ENCODE assay signal across 8 cellular contexts in genomic region chr20:56360133-56360898, GRCh38. TPM values are rescaled to one million over a fixed set of nuclear protein-coding genes. Genes with fewer than 3 reads are reported as not detected.
DNase-seq lines count a peak whose midpoint lies in the region; ATAC-seq and TF ChIP-seq lines count a peak whose summit lies in the region.

No MANE protein-coding gene starts in this region.

- DNase-seq in AG09309 (ENCODE audit: low read depth) (no peak), LNCaP clone FGC (ENCODE audit: low read depth) (no peak), KBM-7 (no peak), RPMI8226 (no peak)
- no peak for DNase-seq in naive thymus-derived CD4-positive, alpha-beta T cell
- DNase-seq in activated CD4-positive, alpha-beta T cell treated with anti-CD3 and anti-CD28 coated beads, Interleukin-2, amount 50 U/mL, for 48 hours: no peak

- H3K9me3 ChIP-seq in naive thymus-derived CD4-positive, alpha-beta T cell (ENCODE audit: control insufficient read depth in 2 of 3, low read length in 3 of 3): no peaks in the 10 kb centered on the region

- peaks cover 0 to 2% (median 0%) of the 10 kb centered on the region in 3 experiments for H3K36me3 ChIP-seq in naive thymus-derived CD4-positive, alpha-beta T cell (ENCODE audit: control insufficient read depth in 2 of 3, insufficient read depth in 3 of 3, low read length in 3 of 3)

- peaks cover 19% of the 10 kb centered on the region for H3K36me3 Mint-ChIP-seq in dendritic cell treated with granulocyte-macrophage colony-stimulating factor and Interleukin-4, amounts not matched to agents 40 ng/mL and 50 ng/mL, for 4 days (ENCODE audit: low read depth)
- H3K36me3 Mint-ChIP-seq in naive thymus-derived CD4-positive, alpha-beta T cell: peaks cover 0 to 10% (median 0%) of the 10 kb centered on the region in 5 donors

- POLR2A ChIA-PET in naive thymus-derived CD4-positive, alpha-beta T cell (lab: Charles Lee): interaction anchor here (1.1 to 3.2 kb wide), 4 partner anchors 13 to 109 kb away, joined by 3 to 23 read pairs (median 6); partner anchors contain the start of genes AURKA, CSTF1 and RTF2

- peaks cover 24% of the 10 kb centered on the region for H3K4me1 Mint-ChIP-seq in dendritic cell treated with granulocyte-macrophage colony-stimulating factor and Interleukin-4, amounts not matched to agents 40 ng/mL and 50 ng/mL, for 4 days (ENCODE audit: low read depth)
- H3K4me1 Mint-ChIP-seq in naive thymus-derived CD4-positive, alpha-beta T cell: peaks cover 13 to 29% (median 22%) of the 10 kb centered on the region in 7 donors

- H3K27ac ChIP-seq in naive thymus-derived CD4-positive, alpha-beta T cell (ENCODE audit: low read depth, low read length): no peak overlapping the region

- in situ Hi-C loops in KBM-7 (cut with MboI; ENCODE audit: low pct_unique_long_range_greater_than_20kb, low sequenced_read_pairs): no loop called here

- intact Hi-C loops in dendritic cell treated with granulocyte-macrophage colony-stimulating factor and Interleukin-4, amounts not matched to agents 40 ng/mL and 50 ng/mL, for 4 days (cut with micrococcal nuclease): no loop called here
- intact Hi-C loops in naive thymus-derived CD4-positive, alpha-beta T cell (cut with micrococcal nuclease): no loop called here

- CTCF ChIA-PET in naive thymus-derived CD4-positive, alpha-beta T cell (lab: Charles Lee): no interaction called here

- H3K27ac Mint-ChIP-seq in dendritic cell treated with granulocyte-macrophage colony-stimulating factor and Interleukin-4, amounts not matched to agents 40 ng/mL and 50 ng/mL, for 4 days: peak overlapping the region; percentile 2
- H3K27ac Mint-ChIP-seq in naive thymus-derived CD4-positive, alpha-beta T cell: peak overlapping the region in 8 of 9 donors; percentile 3 to 78 (median 68)

- peak overlapping the region; percentile 80 for H3K4me3 ChIP-seq in AG09309 (ENCODE audit: control insufficient read depth, low read depth, low read length)
- H3K4me3 ChIP-seq in LNCaP clone FGC (ENCODE audit: low read depth, low read length): peak overlapping the region; percentile 92
- H3K4me3 ChIP-seq in naive thymus-derived CD4-positive, alpha-beta T cell (ENCODE audit: low read length): peak overlapping the region; percentile 72

- H3K9me3 Mint-ChIP-seq in dendritic cell treated with granulocyte-macrophage colony-stimulating factor and Interleukin-4, amounts not matched to agents 40 ng/mL and 50 ng/mL, for 4 days: no peaks in the 10 kb centered on the region
- H3K9me3 Mint-ChIP-seq in naive thymus-derived CD4-positive, alpha-beta T cell: no peaks in the 10 kb centered on the region

- ATAC-seq in naive thymus-derived CD4-positive, alpha-beta T cell: no peak
- ATAC-seq in GM18861 (IDR thresholded peaks at IDR 0.05; ENCODE audit: unreplicated experiment): no peak

- TF ChIP-seq CTCF in AG09309 (IDR thresholded peaks at IDR 0.05; ENCODE audit: control insufficient read depth, insufficient read depth, low read depth, low read length, missing control alignments) (no peak), LNCaP clone FGC (IDR thresholded peaks at IDR 0.05; ENCODE audit: control insufficient read depth, extremely low read depth, insufficient read depth) (no peak; the same call in 1 of the 2 replicates)

- no peaks in the 10 kb centered on the region for H3K27me3 ChIP-seq in naive thymus-derived CD4-positive, alpha-beta T cell (ENCODE audit: control insufficient read depth in 2 of 2, insufficient read depth in 2 of 2, low read length in 2 of 2)

- H3K27me3 Mint-ChIP-seq in dendritic cell treated with granulocyte-macrophage colony-stimulating factor and Interleukin-4, amounts not matched to agents 40 ng/mL and 50 ng/mL, for 4 days: peaks cover 3% of the 10 kb centered on the region
- peaks cover 0 to 4% (median 0%) of the 10 kb centered on the region in 5 donors for H3K27me3 Mint-ChIP-seq in naive thymus-derived CD4-positive, alpha-beta T cell

- H3K4me3 Mint-ChIP-seq in dendritic cell treated with granulocyte-macrophage colony-stimulating factor and Interleukin-4, amounts not matched to agents 40 ng/mL and 50 ng/mL, for 4 days: peak overlapping the region; percentile 69
- H3K4me3 Mint-ChIP-seq in naive thymus-derived CD4-positive, alpha-beta T cell: peak overlapping the region; percentile 76 to 96 (median 92)

- H3K4me1 ChIP-seq in naive thymus-derived CD4-positive, alpha-beta T cell (ENCODE audit: control insufficient read depth in 2 of 2, insufficient read depth in 2 of 2, low read length in 2 of 2): peaks cover 0 to 14% of the 10 kb centered on the region in 2 donors

RNA-seq across cellular contexts. Expression of gene FAM210B, which starts 1.5 kb away (rescaled TPM):
- total RNA-seq in naive thymus-derived CD4-positive, alpha-beta T cell: 10 to 100 TPM in 4 of 5 experiments, 1 to 10 TPM in 1; 8.1 to 31.8 (median 19.4) TPM
- polyA plus RNA-seq in naive thymus-derived CD4-positive, alpha-beta T cell: 10 to 100 TPM; 40.7 to 43.2 TPM

RNA-seq across cellular contexts. Expression of gene AURKA, which starts 31.7 kb away (rescaled TPM):
- total RNA-seq in naive thymus-derived CD4-positive, alpha-beta T cell: 10 to 100 TPM in 1 of 5 experiments, 1 to 10 TPM in 3, under 1 TPM in 1; 0.95 to 44.1 (median 1.2) TPM
- polyA plus RNA-seq in naive thymus-derived CD4-positive, alpha-beta T cell: under 1 TPM; 0.43 to 0.64 TPM

RNA-seq across cellular contexts. Expression of gene CSTF1, which starts 32.1 kb away (rescaled TPM):
- 10 to 100 TPM; 16.4 to 50.7 (median 46.7) TPM for total RNA-seq in naive thymus-derived CD4-positive, alpha-beta T cell
- 10 to 100 TPM; 31.5 to 35.9 TPM for polyA plus RNA-seq in naive thymus-derived CD4-positive, alpha-beta T cell

RNA-seq across cellular contexts. Expression of gene CASS4, which starts 51.7 kb away (rescaled TPM):
- 10 to 100 TPM in 4 of 5 experiments, 1 to 10 TPM in 1; 8.0 to 16.9 (median 14.3) TPM for total RNA-seq in naive thymus-derived CD4-positive, alpha-beta T cell
- polyA plus RNA-seq in naive thymus-derived CD4-positive, alpha-beta T cell: 10 to 100 TPM in 1 of 2 donors, 1 to 10 TPM in 1; 6.8 to 10.7 TPM
